ENCODE assay signal across 10 cellular contexts in the genomic region with DNA sequence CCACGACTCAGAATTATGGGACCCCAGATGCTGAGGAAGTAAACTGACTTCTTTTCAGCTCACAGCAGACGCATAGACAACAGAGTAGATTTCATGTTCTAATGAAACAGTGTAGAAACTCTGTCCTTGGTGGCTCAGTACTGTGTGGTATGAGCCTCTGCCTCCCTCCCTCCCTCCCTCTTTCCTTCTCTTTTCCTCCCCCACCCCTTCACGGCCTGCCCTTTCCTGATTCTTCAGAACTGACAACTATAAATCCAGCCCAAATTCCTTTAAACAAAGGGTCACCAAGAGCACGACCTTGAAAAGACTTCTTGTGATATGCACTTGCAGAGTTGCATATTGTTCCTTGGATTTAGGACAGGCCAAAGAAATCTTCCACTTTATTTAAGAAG.
DNase-seq lines count a peak whose midpoint lies in the region; FAIRE-seq and TF ChIP-seq lines count a peak whose summit lies in the region.
"Had no signal": no experiment of that assay in that cellular context is flagged by ENCODE, and none has a peak within 500 bp of the region (broad histone marks: within the 10 kb centered on the region; RNA-seq: fewer than 3 reads in every experiment).

No MANE protein-coding gene starts in this region.

- H3K9me3 ChIP-seq in BLaER1 treated with 17β-estradiol and CSF1 and Interleukin-3, amounts not matched to agents 10 nM and 100 nM (replicated peaks in 1 of 11): no peaks in the 10 kb centered on the region; a peak in 1 of 22 replicates
- H3K9me3 ChIP-seq in KOPT-K1 (ENCODE audit: insufficient read depth, low read length, poor library complexity, severe bottlenecking): no peaks in the 10 kb centered on the region
- no peaks in the 10 kb centered on the region for H3K9me3 ChIP-seq in esophagus (ENCODE audit: control insufficient read depth in 2 of 2, insufficient read depth in 1 of 2, low read depth in 1 of 2, low read length in 1 of 2)
- H3K9me3 ChIP-seq in neural progenitor cell (ENCODE audit: low read depth): no peaks in the 10 kb centered on the region

- H3K27me3 Mint-ChIP-seq in neural progenitor cell (ENCODE audit: insufficient read depth, low read depth): peaks cover 7% of the 10 kb centered on the region

- peak; percentile 16 for DNase-seq in neural progenitor cell (ENCODE audit: low spot score)
- no peak for DNase-seq in GM19239 (ENCODE audit: insufficient read length, low spot score)
- DNase-seq in posterior vena cava (ENCODE audit: low spot score): no peak
- no peak for DNase-seq in central memory CD4-positive, alpha-beta T cell
- DNase-seq in SK-N-DZ (ENCODE audit: low spot score): no peak
- DNase-seq: effector CD8-positive, alpha-beta T cell had no signal

- H3K27ac ChIP-seq in BLaER1 treated with 17β-estradiol and CSF1 and Interleukin-3, amounts not matched to agents 10 nM and 100 nM: peak overlapping the region; percentile 72 to 91 (median 87); a peak in 21 of 22 replicates
- H3K27ac ChIP-seq in KOPT-K1 (ENCODE audit: low read depth, low read length, poor library complexity, severe bottlenecking) (peak overlapping the region; percentile 97), esophagus (ENCODE audit: low read depth in 2 of 2, low read length in 1 of 2) (peak overlapping the region; percentile 61 to 62), neural progenitor cell (peak overlapping the region; percentile 95)

- H3K4me3 ChIP-seq in BLaER1 treated with 17β-estradiol and CSF1 and Interleukin-3, amounts not matched to agents 10 nM and 100 nM: peak overlapping the region in 8 of 10 experiments; percentile 40 to 65 (median 53); a peak in 10 of 20 replicates
- H3K4me3 ChIP-seq in esophagus (ENCODE audit: low read depth in 1 of 2, low read length in 2 of 2) (no peak overlapping the region), neural progenitor cell (peak overlapping the region; percentile 40)

- H3K27ac Mint-ChIP-seq in neural progenitor cell: peak overlapping the region; percentile 95

- H3K27me3 ChIP-seq in BLaER1 treated with 17β-estradiol and CSF1 and Interleukin-3, amounts not matched to agents 10 nM and 100 nM: no peaks in the 10 kb centered on the region
- H3K27me3 ChIP-seq in esophagus (ENCODE audit: control insufficient read depth in 1 of 2, insufficient read depth in 2 of 2, low read length in 2 of 2): no peaks in the 10 kb centered on the region
- no peaks in the 10 kb centered on the region for H3K27me3 ChIP-seq in neural progenitor cell

- peaks cover 2% of the 10 kb centered on the region for H3K9me3 Mint-ChIP-seq in neural progenitor cell

- peak overlapping the region; percentile 74 for H3K4me3 Mint-ChIP-seq in neural progenitor cell

- FAIRE-seq in GM19239 (lab: Jason Lieb, UNC): no peak
- FAIRE-seq: TTC549 had no signal

- peaks cover 35% of the 10 kb centered on the region for H3F3A ChIP-seq in neural progenitor cell (ENCODE audit: low read depth)

- peak overlapping the region; percentile 75 to 99 (median 95) for H3K4me2 ChIP-seq in BLaER1 treated with 17β-estradiol and CSF1 and Interleukin-3, amounts not matched to agents 10 nM and 100 nM
- H3K4me2 ChIP-seq in neural progenitor cell: peak overlapping the region; percentile 83

- no peaks in the 10 kb centered on the region for H3K79me2 ChIP-seq in neural progenitor cell (ENCODE audit: low read depth)

- WGBS in esophagus, 2 donors: 18 to 22% methylated on average over 4 of the region's 4 CpGs

- H2AFZ ChIP-seq in neural progenitor cell (replicated peaks): no peak overlapping the region

- H4K20me1 ChIP-seq in BLaER1 treated with 17β-estradiol and CSF1 and Interleukin-3, amounts not matched to agents 10 nM and 100 nM: peaks cover 0 to 13% (median 0%) of the 10 kb centered on the region in 11 experiments; a peak in 4 of 22 replicates
- H4K20me1 ChIP-seq in neural progenitor cell (ENCODE audit: low read depth): no peaks in the 10 kb centered on the region

- intact Hi-C loops in posterior vena cava (cut with DNase I): no loop called here

- peak overlapping the region; percentile 74 to 84 (median 81); a peak in 21 of 22 replicates for H3K9ac ChIP-seq in BLaER1 treated with 17β-estradiol and CSF1 and Interleukin-3, amounts not matched to agents 10 nM and 100 nM
- H3K9ac ChIP-seq in neural progenitor cell: no peak overlapping the region

- H3K4me1 Mint-ChIP-seq in neural progenitor cell: peaks cover 55% of the 10 kb centered on the region

- peaks cover 0 to 59% (median 29%) of the 10 kb centered on the region in 11 experiments; a peak in 16 of 22 replicates for H3K36me3 ChIP-seq in BLaER1 treated with 17β-estradiol and CSF1 and Interleukin-3, amounts not matched to agents 10 nM and 100 nM
- no peaks in the 10 kb centered on the region for H3K36me3 ChIP-seq in KOPT-K1 (ENCODE audit: insufficient read depth, low read length)
- H3K36me3 ChIP-seq in esophagus (ENCODE audit: control insufficient read depth in 2 of 2, insufficient read depth in 2 of 2, low read length in 1 of 2): no peaks in the 10 kb centered on the region
- no peaks in the 10 kb centered on the region for H3K36me3 ChIP-seq in neural progenitor cell

- H3K36me3 Mint-ChIP-seq in neural progenitor cell: peaks cover 2% of the 10 kb centered on the region

- peaks cover 58 to 94% (median 69%) of the 10 kb centered on the region in 10 experiments for H3K4me1 ChIP-seq in BLaER1 treated with 17β-estradiol and CSF1 and Interleukin-3, amounts not matched to agents 10 nM and 100 nM
- H3K4me1 ChIP-seq in esophagus (ENCODE audit: control insufficient read depth in 2 of 2, insufficient read depth in 2 of 2, low read length in 1 of 2): peaks cover 3% of the 10 kb centered on the region in 2 donors
- H3K4me1 ChIP-seq in neural progenitor cell: peaks cover 47% of the 10 kb centered on the region

- no peak for TF ChIP-seq CTCF in neural progenitor cell (IDR thresholded peaks at IDR 0.05)

Comparison
In these comparisons a context has a peak if more than half of its experiments do, and no peak if none do; other contexts are left out.
1. H3K4me3 ChIP-seq: peak in BLaER1 treated with 17β-estradiol and CSF1 and Interleukin-3, amounts not matched to agents 10 nM and 100 nM (8 of 10) and neural progenitor cell (single experiment); none in esophagus (0 of 2).
2. Peak in every context shown above with its lines, with median percentiles within 50 percentile points of each other: H3K27ac ChIP-seq.